In the genomic region with DNA sequence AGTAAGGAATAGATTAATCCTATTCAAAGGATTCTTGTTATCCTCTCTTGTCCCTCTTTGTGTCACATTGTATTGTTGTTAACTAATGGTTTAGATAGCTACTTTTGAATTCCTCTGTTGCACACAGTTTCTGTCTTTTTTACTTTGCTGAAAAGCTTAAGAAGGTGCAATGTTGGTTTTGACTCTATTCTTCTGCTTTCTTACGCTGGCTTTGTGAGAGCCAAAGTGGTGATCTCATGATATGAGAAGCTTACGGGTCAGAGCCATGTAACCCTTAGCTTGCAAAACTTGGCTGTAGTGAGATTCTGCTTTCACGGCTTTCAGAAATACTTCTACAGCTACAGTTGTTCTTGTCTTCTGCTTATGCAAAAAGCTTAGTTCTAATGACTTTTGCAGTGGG, we compare ENCODE assay signal across 13 cellular contexts.
DNase-seq lines count a peak whose midpoint lies in the region; ATAC-seq and TF ChIP-seq lines count a peak whose summit lies in the region.
"Had no signal": no experiment of that assay in that cellular context is flagged by ENCODE, and none has a peak within 500 bp of the region (broad histone marks: within the 10 kb centered on the region; RNA-seq: fewer than 3 reads in every experiment).

No MANE protein-coding gene starts in this region.

- H3K56ac ChIP-seq in mesendoderm (ENCODE audit: low read length) (no peak overlapping the region), H9 (ENCODE audit: insufficient read length, low read depth, low read length) (no peak overlapping the region)

- H3K27ac ChIP-seq in right cardiac atrium (ENCODE audit: low read length) (no peak overlapping the region), endodermal cell (ENCODE audit: low read depth, low read length) (peak overlapping the region; percentile 59), mesendoderm (ENCODE audit: low read depth, low read length) (no peak overlapping the region), H9 (ENCODE audit: insufficient read length, low read depth, low read length) (no peak overlapping the region)
- H3K27ac ChIP-seq: skin epidermis, transverse colon had no signal

- no peak for TF ChIP-seq CTCF in endodermal cell (conservative IDR thresholded peaks at IDR 0.05)
- TF ChIP-seq CTCF in H9 (conservative IDR thresholded peaks at IDR 0.05): no peak

- H3K4me3 ChIP-seq in right cardiac atrium (ENCODE audit: low read length) (no peak overlapping the region), endodermal cell (ENCODE audit: low read length) (no peak overlapping the region), mesendoderm (ENCODE audit: low read length) (no peak overlapping the region)
- H3K4me3 ChIP-seq: skin epidermis, transverse colon had no signal

- no peak overlapping the region for H3T11ph ChIP-seq in H9 (ENCODE audit: low read length)

- H3K4me3 Mint-ChIP-seq in endodermal cell: no peak overlapping the region
- no peak overlapping the region for H3K4me3 Mint-ChIP-seq in H9
- H3K4me3 Mint-ChIP-seq: activated T-cell treated with anti-CD3 and anti-CD28 coated beads, Interleukin-2, amount 50 U/mL, for 4 hours; mesothelial cell of epicardium had no signal

- H3K79me2 ChIP-seq in mesendoderm (ENCODE audit: control insufficient read depth, insufficient read depth, low read length) (no peaks in the 10 kb centered on the region), H9 (ENCODE audit: insufficient read depth, low read length) (no peaks in the 10 kb centered on the region)

- H3K36me3 ChIP-seq in endodermal cell (ENCODE audit: control insufficient read depth, insufficient read depth, low read length) (no peaks in the 10 kb centered on the region), mesendoderm (ENCODE audit: control insufficient read depth, insufficient read depth, low read length) (no peaks in the 10 kb centered on the region)
- H3K36me3 ChIP-seq: transverse colon had no signal

- no peaks in the 10 kb centered on the region for H4K20me1 ChIP-seq in H9 (ENCODE audit: control insufficient read depth, insufficient read depth, insufficient read length)

- H3K27me3 ChIP-seq in right cardiac atrium (ENCODE audit: control insufficient read depth, insufficient read depth) (no peaks in the 10 kb centered on the region), endodermal cell (ENCODE audit: control insufficient read depth, insufficient read depth, low read length, poor library complexity, severe bottlenecking) (no peaks in the 10 kb centered on the region), mesendoderm (ENCODE audit: insufficient read depth, low read length, poor library complexity) (no peaks in the 10 kb centered on the region), H9 (ENCODE audit: insufficient read depth, low read length) (no peaks in the 10 kb centered on the region)
- H3K27me3 ChIP-seq: transverse colon had no signal

- H3K79me1 ChIP-seq in mesendoderm (ENCODE audit: low read length) (no peaks in the 10 kb centered on the region), H9 (ENCODE audit: insufficient read depth, low read depth, low read length, poor library complexity, severe bottlenecking) (no peaks in the 10 kb centered on the region)

- H3K4me1 Mint-ChIP-seq in endodermal cell (peaks cover 10% of the 10 kb centered on the region), H9 (peaks cover 5 to 7% of the 10 kb centered on the region in 2 experiments; a peak in 3 of 4 replicates)

- H2BK5ac ChIP-seq in mesendoderm (ENCODE audit: low read length) (no peak overlapping the region), H9 (ENCODE audit: insufficient read length, low read length) (no peak overlapping the region)

- H3K9me3 ChIP-seq in right cardiac atrium (ENCODE audit: control insufficient read depth, low read length) (no peaks in the 10 kb centered on the region), endodermal cell (ENCODE audit: control insufficient read depth, low read length) (no peaks in the 10 kb centered on the region), H9 (ENCODE audit: control insufficient read depth, low read depth, low read length) (no peaks in the 10 kb centered on the region)
- H3K9me3 ChIP-seq: transverse colon had no signal

- H3K27ac Mint-ChIP-seq in endodermal cell (peak overlapping the region; percentile 45), H9 (no peak overlapping the region)
- H3K27ac Mint-ChIP-seq: mesothelial cell of epicardium had no signal

- no peak overlapping the region for H3K18ac ChIP-seq in mesendoderm (ENCODE audit: low read length)
- H3K18ac ChIP-seq in H9 (ENCODE audit: insufficient read length, low read depth, low read length): no peak overlapping the region

- no peak overlapping the region for H2BK20ac ChIP-seq in H9 (ENCODE audit: low read depth, low read length, poor library complexity, severe bottlenecking)

- no peak overlapping the region for H3K23ac ChIP-seq in mesendoderm (ENCODE audit: low read length)
- H3K23ac ChIP-seq in H9 (ENCODE audit: insufficient read length, low read depth, low read length): no peak overlapping the region

- H4K8ac ChIP-seq in mesendoderm (ENCODE audit: low read depth, low read length) (no peak overlapping the region), H9 (replicated peaks; ENCODE audit: insufficient read length, low read depth, low read length) (no peak overlapping the region)

- H3K4ac ChIP-seq in mesendoderm (ENCODE audit: low read depth, low read length) (no peak overlapping the region), H9 (ENCODE audit: low read depth, low read length) (no peak overlapping the region)

- 25% methylated on average over 3 of the region's 3 CpGs for WGBS in right cardiac atrium
- WGBS in endodermal cell (ENCODE audit: insufficient coverage in 1 of 2, insufficient read length in 1 of 2), 2 experiments: 13 to 67% methylated on average over 1 to 3 of the region's 3 CpGs
- no CpG with 5 or more reads among the region's 3 CpGs for WGBS in mesendoderm (ENCODE audit: extremely low coverage, insufficient coverage, low lambda C conversion rate)
- WGBS in H9 (ENCODE audit: extremely low coverage, insufficient read length, low lambda C conversion rate): no CpG with 5 or more reads among the region's 3 CpGs

- peaks cover 3% of the 10 kb centered on the region for H3K9me3 Mint-ChIP-seq in endodermal cell
- no peaks in the 10 kb centered on the region; a peak in 2 of 5 replicates for H3K9me3 Mint-ChIP-seq in H9

- H3K4me1 ChIP-seq in right cardiac atrium (ENCODE audit: control insufficient read depth, insufficient read depth, low read length) (no peaks in the 10 kb centered on the region), endodermal cell (ENCODE audit: control insufficient read depth, insufficient read depth, low read length) (peaks cover 8% of the 10 kb centered on the region), mesendoderm (ENCODE audit: control insufficient read depth, low read depth, low read length) (no peaks in the 10 kb centered on the region), H9 (ENCODE audit: insufficient read depth, low read length) (no peaks in the 10 kb centered on the region)
- H3K4me1 ChIP-seq: transverse colon had no signal

- intact Hi-C loops in right cardiac atrium (cut with DNase I) (no loop called here), cardiac septum (cut with DNase I) (no loop called here)

- peak; percentile 39 to 75 for ATAC-seq in right cardiac atrium
- ATAC-seq in HG02571 (IDR thresholded peaks at IDR 0.05; ENCODE audit: unreplicated experiment): no peak
- ATAC-seq: activated T-cell treated with anti-CD3 and anti-CD28 coated beads, Interleukin-2, amount 50 U/mL, for 4 hours had no signal

- H2BK120ac ChIP-seq in mesendoderm (ENCODE audit: low read depth, low read length) (no peak overlapping the region), H9 (ENCODE audit: low read depth, low read length, poor library complexity, severe bottlenecking) (no peak overlapping the region)

- H3K27me3 Mint-ChIP-seq in endodermal cell (ENCODE audit: insufficient read depth): no peaks in the 10 kb centered on the region
- no peaks in the 10 kb centered on the region for H3K27me3 Mint-ChIP-seq in H9 (ENCODE audit: low read depth)

- no peak overlapping the region for H3K4me2 ChIP-seq in mesendoderm (ENCODE audit: low read length)
- H3K4me2 ChIP-seq in H9 (ENCODE audit: insufficient read depth, insufficient read length, low read length): no peak overlapping the region

- no peak overlapping the region for H2BK15ac ChIP-seq in mesendoderm (replicated peaks; ENCODE audit: low read depth)
- H2BK15ac ChIP-seq in H9 (ENCODE audit: low read depth, low read length): no peak overlapping the region

- no peak overlapping the region for H2BK12ac ChIP-seq in H9 (ENCODE audit: insufficient read length, low read depth, low read length)

- H4K91ac ChIP-seq in H9 (ENCODE audit: insufficient read length, low read depth, low read length): no peak overlapping the region

- H2AK5ac ChIP-seq in mesendoderm (ENCODE audit: low read length) (no peak overlapping the region), H9 (ENCODE audit: insufficient read length, low read length) (no peak overlapping the region)

- no peaks in the 10 kb centered on the region for H3K23me2 ChIP-seq in H9 (ENCODE audit: insufficient read length, low read depth, low read length, poor library complexity, severe bottlenecking)

- no peak overlapping the region for H2AFZ ChIP-seq in H9 (ENCODE audit: low read length)

- no peak overlapping the region for H3K14ac ChIP-seq in H9 (ENCODE audit: insufficient read depth, low read length)

- H3K9ac ChIP-seq in endodermal cell (ENCODE audit: extremely low read depth, low read length, poor library complexity, severe bottlenecking): no peak overlapping the region
- no peak overlapping the region for H3K9ac ChIP-seq in mesendoderm (ENCODE audit: low read length)
- H3K9ac ChIP-seq in H9 (ENCODE audit: extremely low read depth, insufficient read length, low read length): no peak overlapping the region

- no peaks in the 10 kb centered on the region for H3K36me3 Mint-ChIP-seq in endodermal cell (ENCODE audit: low read depth)
- no peaks in the 10 kb centered on the region; a peak in 1 of 7 replicates for H3K36me3 Mint-ChIP-seq in H9 (ENCODE audit: insufficient read depth in 1 of 3, low read depth in 3 of 3)
- H3K36me3 Mint-ChIP-seq: mesothelial cell of epicardium had no signal

- H4K5ac ChIP-seq in mesendoderm (ENCODE audit: low read length): no peak overlapping the region
- no peak overlapping the region for H4K5ac ChIP-seq in H9 (ENCODE audit: insufficient read length, low read depth, low read length)

- DNase-seq in right cardiac atrium: no peak
- no peak for DNase-seq in cardiac septum (ENCODE audit: low spot score)
- no peak for DNase-seq in endodermal cell
- DNase-seq in mesendoderm: peak; percentile 37
- DNase-seq in HuH-7 (ENCODE audit: low spot score): no peak
- DNase-seq in activated CD8-positive, alpha-beta memory T cell treated with anti-CD3 and anti-CD28 coated beads for 24 hours: no peak
- DNase-seq in H9: no peak
- DNase-seq: activated T-cell treated with anti-CD3 and anti-CD28 coated beads, Interleukin-2, amount 50 U/mL, for 4 hours; DMS79; transverse colon had no signal
